ENCODE assay signal across 1 cellular context in the genomic region with DNA sequence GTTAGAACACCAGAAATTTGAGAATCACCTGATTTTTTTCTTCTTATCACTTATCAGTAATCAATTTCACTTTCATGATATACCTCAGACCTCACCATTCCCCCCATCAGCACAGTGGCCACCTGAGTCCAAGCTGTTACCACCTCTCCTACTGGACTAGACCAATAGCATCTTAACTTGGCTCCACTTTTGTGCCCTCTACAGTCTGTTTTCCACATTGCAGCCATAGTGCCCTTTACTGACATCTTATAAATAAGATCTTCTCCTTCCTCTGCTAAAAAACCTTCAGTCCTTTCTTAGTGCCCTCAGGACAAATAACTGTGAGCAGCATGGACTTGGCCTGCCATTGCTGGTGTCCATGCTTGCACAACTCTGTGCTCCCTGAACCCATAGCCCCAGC.
TF ChIP-seq lines count a peak whose summit lies in the region.

No MANE protein-coding gene starts in this region.

TF ChIP-seq in H1, 55 proteins besides CTCF, POLR2A, EP300 and RAD21 (continued from another document):
- TF ChIP-seq, protein P1, sequence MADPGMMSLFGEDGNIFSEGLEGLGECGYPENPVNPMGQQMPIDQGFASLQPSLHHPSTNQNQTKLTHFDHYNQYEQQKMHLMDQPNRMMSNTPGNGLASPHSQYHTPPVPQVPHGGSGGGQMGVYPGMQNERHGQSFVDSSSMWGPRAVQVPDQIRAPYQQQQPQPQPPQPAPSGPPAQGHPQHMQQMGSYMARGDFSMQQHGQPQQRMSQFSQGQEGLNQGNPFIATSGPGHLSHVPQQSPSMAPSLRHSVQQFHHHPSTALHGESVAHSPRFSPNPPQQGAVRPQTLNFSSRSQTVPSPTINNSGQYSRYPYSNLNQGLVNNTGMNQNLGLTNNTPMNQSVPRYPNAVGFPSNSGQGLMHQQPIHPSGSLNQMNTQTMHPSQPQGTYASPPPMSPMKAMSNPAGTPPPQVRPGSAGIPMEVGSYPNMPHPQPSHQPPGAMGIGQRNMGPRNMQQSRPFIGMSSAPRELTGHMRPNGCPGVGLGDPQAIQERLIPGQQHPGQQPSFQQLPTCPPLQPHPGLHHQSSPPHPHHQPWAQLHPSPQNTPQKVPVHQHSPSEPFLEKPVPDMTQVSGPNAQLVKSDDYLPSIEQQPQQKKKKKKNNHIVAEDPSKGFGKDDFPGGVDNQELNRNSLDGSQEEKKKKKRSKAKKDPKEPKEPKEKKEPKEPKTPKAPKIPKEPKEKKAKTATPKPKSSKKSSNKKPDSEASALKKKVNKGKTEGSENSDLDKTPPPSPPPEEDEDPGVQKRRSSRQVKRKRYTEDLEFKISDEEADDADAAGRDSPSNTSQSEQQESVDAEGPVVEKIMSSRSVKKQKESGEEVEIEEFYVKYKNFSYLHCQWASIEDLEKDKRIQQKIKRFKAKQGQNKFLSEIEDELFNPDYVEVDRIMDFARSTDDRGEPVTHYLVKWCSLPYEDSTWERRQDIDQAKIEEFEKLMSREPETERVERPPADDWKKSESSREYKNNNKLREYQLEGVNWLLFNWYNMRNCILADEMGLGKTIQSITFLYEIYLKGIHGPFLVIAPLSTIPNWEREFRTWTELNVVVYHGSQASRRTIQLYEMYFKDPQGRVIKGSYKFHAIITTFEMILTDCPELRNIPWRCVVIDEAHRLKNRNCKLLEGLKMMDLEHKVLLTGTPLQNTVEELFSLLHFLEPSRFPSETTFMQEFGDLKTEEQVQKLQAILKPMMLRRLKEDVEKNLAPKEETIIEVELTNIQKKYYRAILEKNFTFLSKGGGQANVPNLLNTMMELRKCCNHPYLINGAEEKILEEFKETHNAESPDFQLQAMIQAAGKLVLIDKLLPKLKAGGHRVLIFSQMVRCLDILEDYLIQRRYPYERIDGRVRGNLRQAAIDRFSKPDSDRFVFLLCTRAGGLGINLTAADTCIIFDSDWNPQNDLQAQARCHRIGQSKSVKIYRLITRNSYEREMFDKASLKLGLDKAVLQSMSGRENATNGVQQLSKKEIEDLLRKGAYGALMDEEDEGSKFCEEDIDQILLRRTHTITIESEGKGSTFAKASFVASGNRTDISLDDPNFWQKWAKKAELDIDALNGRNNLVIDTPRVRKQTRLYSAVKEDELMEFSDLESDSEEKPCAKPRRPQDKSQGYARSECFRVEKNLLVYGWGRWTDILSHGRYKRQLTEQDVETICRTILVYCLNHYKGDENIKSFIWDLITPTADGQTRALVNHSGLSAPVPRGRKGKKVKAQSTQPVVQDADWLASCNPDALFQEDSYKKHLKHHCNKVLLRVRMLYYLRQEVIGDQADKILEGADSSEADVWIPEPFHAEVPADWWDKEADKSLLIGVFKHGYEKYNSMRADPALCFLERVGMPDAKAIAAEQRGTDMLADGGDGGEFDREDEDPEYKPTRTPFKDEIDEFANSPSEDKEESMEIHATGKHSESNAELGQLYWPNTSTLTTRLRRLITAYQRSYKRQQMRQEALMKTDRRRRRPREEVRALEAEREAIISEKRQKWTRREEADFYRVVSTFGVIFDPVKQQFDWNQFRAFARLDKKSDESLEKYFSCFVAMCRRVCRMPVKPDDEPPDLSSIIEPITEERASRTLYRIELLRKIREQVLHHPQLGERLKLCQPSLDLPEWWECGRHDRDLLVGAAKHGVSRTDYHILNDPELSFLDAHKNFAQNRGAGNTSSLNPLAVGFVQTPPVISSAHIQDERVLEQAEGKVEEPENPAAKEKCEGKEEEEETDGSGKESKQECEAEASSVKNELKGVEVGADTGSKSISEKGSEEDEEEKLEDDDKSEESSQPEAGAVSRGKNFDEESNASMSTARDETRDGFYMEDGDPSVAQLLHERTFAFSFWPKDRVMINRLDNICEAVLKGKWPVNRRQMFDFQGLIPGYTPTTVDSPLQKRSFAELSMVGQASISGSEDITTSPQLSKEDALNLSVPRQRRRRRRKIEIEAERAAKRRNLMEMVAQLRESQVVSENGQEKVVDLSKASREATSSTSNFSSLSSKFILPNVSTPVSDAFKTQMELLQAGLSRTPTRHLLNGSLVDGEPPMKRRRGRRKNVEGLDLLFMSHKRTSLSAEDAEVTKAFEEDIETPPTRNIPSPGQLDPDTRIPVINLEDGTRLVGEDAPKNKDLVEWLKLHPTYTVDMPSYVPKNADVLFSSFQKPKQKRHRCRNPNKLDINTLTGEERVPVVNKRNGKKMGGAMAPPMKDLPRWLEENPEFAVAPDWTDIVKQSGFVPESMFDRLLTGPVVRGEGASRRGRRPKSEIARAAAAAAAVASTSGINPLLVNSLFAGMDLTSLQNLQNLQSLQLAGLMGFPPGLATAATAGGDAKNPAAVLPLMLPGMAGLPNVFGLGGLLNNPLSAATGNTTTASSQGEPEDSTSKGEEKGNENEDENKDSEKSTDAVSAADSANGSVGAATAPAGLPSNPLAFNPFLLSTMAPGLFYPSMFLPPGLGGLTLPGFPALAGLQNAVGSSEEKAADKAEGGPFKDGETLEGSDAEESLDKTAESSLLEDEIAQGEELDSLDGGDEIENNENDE (IDR thresholded peaks at IDR 0.05; ENCODE audit: insufficient replicate concordance, low read length): no peak
- TF ChIP-seq, protein P2, sequence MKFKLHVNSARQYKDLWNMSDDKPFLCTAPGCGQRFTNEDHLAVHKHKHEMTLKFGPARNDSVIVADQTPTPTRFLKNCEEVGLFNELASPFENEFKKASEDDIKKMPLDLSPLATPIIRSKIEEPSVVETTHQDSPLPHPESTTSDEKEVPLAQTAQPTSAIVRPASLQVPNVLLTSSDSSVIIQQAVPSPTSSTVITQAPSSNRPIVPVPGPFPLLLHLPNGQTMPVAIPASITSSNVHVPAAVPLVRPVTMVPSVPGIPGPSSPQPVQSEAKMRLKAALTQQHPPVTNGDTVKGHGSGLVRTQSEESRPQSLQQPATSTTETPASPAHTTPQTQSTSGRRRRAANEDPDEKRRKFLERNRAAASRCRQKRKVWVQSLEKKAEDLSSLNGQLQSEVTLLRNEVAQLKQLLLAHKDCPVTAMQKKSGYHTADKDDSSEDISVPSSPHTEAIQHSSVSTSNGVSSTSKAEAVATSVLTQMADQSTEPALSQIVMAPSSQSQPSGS (IDR thresholded peaks at IDR 0.05; ENCODE audit: low read length): no peak
- TF ChIP-seq PHF8 (conservative IDR thresholded peaks at IDR 0.05; ENCODE audit: low read depth, low read length): no peak
- TF ChIP-seq CBX5 (IDR thresholded peaks at IDR 0.05; ENCODE audit: low read depth, low read length): no peak
